1 cellular context compared by ENCODE assay signal in the genomic region with DNA sequence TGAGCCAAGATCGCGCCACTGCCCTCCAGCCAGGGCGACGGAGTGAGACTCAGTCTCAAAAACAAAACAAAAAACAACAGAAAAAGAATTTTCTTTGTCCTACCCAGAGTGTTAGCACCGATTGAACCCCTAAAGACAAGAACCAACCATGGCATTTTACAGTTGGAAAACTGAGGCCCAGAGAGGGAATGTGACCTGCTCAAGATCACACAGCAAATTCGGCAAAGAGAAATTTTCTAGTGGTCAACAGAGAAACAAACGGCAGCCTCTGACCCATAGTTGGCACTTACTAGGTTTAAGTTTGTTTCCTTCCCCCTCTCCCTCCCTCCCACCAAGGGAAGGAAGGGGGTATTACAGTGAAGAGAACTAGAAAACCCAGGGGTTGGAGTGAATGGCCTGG.
TF ChIP-seq lines count a peak whose summit lies in the region.

No MANE protein-coding gene starts in this region.

TF ChIP-seq in HEK293, 187 proteins besides CTCF, POLR2A, EP300 and RAD21:
- TF ChIP-seq, protein P1, sequence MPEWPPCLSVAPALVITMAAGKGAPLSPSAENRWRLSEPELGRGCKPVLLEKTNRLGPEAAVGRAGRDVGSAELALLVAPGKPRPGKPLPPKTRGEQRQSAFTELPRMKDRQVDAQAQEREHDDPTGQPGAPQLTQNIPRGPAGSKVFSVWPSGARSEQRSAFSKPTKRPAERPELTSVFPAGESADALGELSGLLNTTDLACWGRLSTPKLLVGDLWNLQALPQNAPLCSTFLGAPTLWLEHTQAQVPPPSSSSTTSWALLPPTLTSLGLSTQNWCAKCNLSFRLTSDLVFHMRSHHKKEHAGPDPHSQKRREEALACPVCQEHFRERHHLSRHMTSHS (tag by site-specific recombination; IDR thresholded peaks at IDR 0.05), result no peak
- TF ChIP-seq ZNF146 (tag by site-specific recombination; IDR thresholded peaks at IDR 0.05) (no peak), ZNF529 (tag by site-specific recombination; IDR thresholded peaks at IDR 0.05; ENCODE audit: insufficient replicate concordance) (no peak), ZSCAN23 (tag by site-specific recombination; IDR thresholded peaks at IDR 0.05) (no peak), ZNF768 (tag by site-specific recombination; IDR thresholded peaks at IDR 0.05) (peak; percentile 86), ZNF302 (tag by site-specific recombination; IDR thresholded peaks at IDR 0.05; ENCODE audit: low read depth) (no peak)
- TF ChIP-seq, protein P2, sequence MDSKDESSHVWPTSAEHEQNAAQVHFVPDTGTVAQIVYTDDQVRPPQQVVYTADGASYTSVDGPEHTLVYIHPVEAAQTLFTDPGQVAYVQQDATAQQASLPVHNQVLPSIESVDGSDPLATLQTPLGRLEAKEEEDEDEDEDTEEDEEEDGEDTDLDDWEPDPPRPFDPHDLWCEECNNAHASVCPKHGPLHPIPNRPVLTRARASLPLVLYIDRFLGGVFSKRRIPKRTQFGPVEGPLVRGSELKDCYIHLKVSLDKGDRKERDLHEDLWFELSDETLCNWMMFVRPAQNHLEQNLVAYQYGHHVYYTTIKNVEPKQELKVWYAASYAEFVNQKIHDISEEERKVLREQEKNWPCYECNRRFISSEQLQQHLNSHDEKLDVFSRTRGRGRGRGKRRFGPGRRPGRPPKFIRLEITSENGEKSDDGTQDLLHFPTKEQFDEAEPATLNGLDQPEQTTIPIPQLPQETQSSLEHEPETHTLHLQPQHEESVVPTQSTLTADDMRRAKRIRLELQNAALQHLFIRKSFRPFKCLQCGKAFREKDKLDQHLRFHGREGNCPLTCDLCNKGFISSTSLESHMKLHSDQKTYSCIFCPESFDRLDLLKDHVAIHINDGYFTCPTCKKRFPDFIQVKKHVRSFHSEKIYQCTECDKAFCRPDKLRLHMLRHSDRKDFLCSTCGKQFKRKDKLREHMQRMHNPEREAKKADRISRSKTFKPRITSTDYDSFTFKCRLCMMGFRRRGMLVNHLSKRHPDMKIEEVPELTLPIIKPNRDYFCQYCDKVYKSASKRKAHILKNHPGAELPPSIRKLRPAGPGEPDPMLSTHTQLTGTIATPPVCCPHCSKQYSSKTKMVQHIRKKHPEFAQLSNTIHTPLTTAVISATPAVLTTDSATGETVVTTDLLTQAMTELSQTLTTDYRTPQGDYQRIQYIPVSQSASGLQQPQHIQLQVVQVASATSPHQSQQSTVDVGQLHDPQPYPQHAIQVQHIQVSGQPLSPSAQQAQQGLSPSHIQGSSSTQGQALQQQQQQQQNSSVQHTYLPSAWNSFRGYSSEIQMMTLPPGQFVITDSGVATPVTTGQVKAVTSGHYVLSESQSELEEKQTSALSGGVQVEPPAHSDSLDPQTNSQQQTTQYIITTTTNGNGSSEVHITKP (tag by site-specific recombination; IDR thresholded peaks at IDR 0.05), result no peak
- TF ChIP-seq, protein P3, sequence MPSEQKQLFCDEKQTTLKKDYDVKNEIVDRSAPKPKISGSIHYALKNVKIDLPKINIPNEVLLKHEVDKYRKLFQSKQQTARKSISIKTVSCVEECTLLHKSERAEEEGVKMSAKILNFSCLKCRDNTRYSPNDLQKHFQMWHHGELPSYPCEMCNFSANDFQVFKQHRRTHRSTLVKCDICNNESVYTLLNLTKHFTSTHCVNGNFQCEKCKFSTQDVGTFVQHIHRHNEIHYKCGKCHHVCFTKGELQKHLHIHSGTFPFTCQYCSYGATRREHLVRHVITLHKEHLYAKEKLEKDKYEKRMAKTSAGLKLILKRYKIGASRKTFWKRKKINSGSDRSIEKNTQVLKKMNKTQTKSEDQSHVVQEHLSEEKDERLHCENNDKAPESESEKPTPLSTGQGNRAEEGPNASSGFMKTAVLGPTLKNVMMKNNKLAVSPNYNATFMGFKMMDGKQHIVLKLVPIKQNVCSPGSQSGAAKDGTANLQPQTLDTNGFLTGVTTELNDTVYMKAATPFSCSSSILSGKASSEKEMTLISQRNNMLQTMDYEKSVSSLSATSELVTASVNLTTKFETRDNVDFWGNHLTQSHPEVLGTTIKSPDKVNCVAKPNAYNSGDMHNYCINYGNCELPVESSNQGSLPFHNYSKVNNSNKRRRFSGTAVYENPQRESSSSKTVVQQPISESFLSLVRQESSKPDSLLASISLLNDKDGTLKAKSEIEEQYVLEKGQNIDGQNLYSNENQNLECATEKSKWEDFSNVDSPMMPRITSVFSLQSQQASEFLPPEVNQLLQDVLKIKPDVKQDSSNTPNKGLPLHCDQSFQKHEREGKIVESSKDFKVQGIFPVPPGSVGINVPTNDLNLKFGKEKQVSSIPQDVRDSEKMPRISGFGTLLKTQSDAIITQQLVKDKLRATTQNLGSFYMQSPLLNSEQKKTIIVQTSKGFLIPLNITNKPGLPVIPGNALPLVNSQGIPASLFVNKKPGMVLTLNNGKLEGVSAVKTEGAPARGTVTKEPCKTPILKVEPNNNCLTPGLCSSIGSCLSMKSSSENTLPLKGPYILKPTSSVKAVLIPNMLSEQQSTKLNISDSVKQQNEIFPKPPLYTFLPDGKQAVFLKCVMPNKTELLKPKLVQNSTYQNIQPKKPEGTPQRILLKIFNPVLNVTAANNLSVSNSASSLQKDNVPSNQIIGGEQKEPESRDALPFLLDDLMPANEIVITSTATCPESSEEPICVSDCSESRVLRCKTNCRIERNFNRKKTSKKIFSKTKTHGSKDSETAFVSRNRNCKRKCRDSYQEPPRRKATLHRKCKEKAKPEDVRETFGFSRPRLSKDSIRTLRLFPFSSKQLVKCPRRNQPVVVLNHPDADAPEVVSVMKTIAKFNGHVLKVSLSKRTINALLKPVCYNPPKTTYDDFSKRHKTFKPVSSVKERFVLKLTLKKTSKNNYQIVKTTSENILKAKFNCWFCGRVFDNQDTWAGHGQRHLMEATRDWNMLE (tag by site-specific recombination; conservative IDR thresholded peaks at IDR 0.05; ENCODE audit: low read depth), result no peak
